26 cellular contexts compared by ENCODE assay signal in the genomic region with DNA sequence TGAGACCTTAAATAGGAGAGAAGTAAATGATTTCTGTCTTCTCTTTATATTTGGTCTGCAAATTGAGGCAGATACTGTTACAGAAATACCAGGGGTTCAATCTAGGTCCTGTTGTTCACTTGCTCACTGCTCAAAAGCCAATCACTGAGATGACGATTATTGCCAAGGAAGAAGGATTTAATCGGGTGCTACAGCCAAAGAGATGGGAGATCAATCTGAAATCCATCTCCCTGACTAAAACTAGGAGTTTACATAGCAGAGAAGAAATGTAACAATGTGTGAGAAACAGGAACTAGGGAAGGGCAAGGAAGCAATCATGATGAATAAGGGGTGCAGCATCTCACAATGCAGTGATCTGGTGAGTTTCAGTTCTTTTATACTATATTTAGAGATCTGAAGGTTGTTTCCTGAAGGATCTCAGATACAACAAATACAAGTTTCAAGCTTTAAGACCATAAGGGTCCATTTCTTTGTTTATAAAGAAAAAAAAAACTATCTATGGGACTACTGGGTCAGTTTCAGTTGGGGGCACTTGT.
"Had no signal": no experiment of that assay in that cellular context is flagged by ENCODE, and none has a peak within 500 bp of the region (broad histone marks: within the 10 kb centered on the region; RNA-seq: fewer than 3 reads in every experiment).

No MANE protein-coding gene starts in this region.

- H3K27ac ChIP-seq: esophagus squamous epithelium, heart right ventricle, parathyroid adenoma, psoas muscle, transverse colon had no signal

- H3K79me2 ChIP-seq: parathyroid adenoma had no signal

- H3K4me2 ChIP-seq: smooth muscle cell had no signal

- H3K9ac ChIP-seq: parathyroid adenoma had no signal

- H3K4me3 ChIP-seq: esophagus squamous epithelium, heart right ventricle, psoas muscle, smooth muscle cell, testis, transverse colon had no signal

- DNase-seq: activated CD4-positive, alpha-beta T cell treated with anti-CD3 and anti-CD28 coated beads for 1 hour; activated CD4-positive, alpha-beta T cell treated with anti-CD3 and anti-CD28 coated beads, Interleukin-2, amount 10 ng/mL, durations not matched to agents 7 days and 5 days; activated CD8-positive, alpha-beta T cell treated with anti-CD3 and anti-CD28 coated beads for 36 hours; activated gamma-delta T cell treated with Interleukin-2 at 50 U/mL for 16 hours; activated naive CD4-positive, alpha-beta T cell treated with anti-CD3 and anti-CD28 coated beads, Interleukin-2, amount 50 U/mL, for 16 hours; activated T-cell treated with anti-CD3 and anti-CD28 coated beads, Interleukin-2, amount 50 U/mL, for 4 hours; effector CD4-positive, alpha-beta T cell; esophagus squamous epithelium; foreskin melanocyte; heart right ventricle; midbrain; naive thymus-derived CD8-positive, alpha-beta T cell; nucleus accumbens; psoas muscle; stimulated activated CD4-positive, alpha-beta T cell treated with anti-CD3 and anti-CD28 coated beads, Interleukin-1b, Interleukin-23, amount 100 ng/mL, for 48 hours; stimulated activated naive CD4-positive, alpha-beta T cell; T1000; testis; transverse colon had no signal

- H3K9me3 Mint-ChIP-seq: central memory CD8-positive, alpha-beta T cell had no signal

- H3K27me3 Mint-ChIP-seq: activated CD4-positive, alpha-beta T cell treated with anti-CD3 and anti-CD28 coated beads, Interleukin-2, amount 10 ng/mL, durations not matched to agents 7 days and 5 days; activated CD8-positive, alpha-beta T cell treated with anti-CD3 and anti-CD28 coated beads for 36 hours; activated T-helper 17 cell treated with anti-CD3 and anti-CD28 coated beads, Interleukin-2, amount 50 U/mL, for 72 hours; central memory CD8-positive, alpha-beta T cell had no signal

- H2AFZ ChIP-seq: parathyroid adenoma had no signal

- H3K36me3 ChIP-seq: esophagus squamous epithelium, heart right ventricle, transverse colon had no signal

- ATAC-seq: activated CD8-positive, alpha-beta T cell treated with anti-CD3 and anti-CD28 coated beads for 36 hours; activated T-cell treated with anti-CD3 and anti-CD28 coated beads, Interleukin-2, amount 50 U/mL, for 4 hours; activated T-helper 17 cell treated with anti-CD3 and anti-CD28 coated beads, Interleukin-2, amount 50 U/mL, for 72 hours; heart right ventricle; naive thymus-derived CD8-positive, alpha-beta T cell; psoas muscle had no signal

- H3K9me3 ChIP-seq: esophagus squamous epithelium, testis, transverse colon had no signal

- H3K27me3 ChIP-seq: esophagus squamous epithelium, testis, transverse colon had no signal

- H3K27ac Mint-ChIP-seq: activated CD4-positive, alpha-beta T cell treated with anti-CD3 and anti-CD28 coated beads, Interleukin-2, amount 10 ng/mL, durations not matched to agents 7 days and 5 days; activated CD8-positive, alpha-beta T cell treated with anti-CD3 and anti-CD28 coated beads for 36 hours; activated T-helper 17 cell treated with anti-CD3 and anti-CD28 coated beads, Interleukin-2, amount 50 U/mL, for 72 hours; dendritic cell treated with granulocyte-macrophage colony-stimulating factor and Interleukin-4, amounts not matched to agents 40 ng/mL and 50 ng/mL, for 4 days; T-helper 1 cell treated with Interleukin-12 subunit alpha and Interleukin-12 subunit beta and Interleukin-4 antibody, amounts not matched to agents 30 μg/mL and 1 μg/mL, for 36 hours had no signal

- H3K4me1 ChIP-seq: esophagus squamous epithelium, heart right ventricle, parathyroid adenoma, psoas muscle, transverse colon had no signal

- H3K4me3 Mint-ChIP-seq: activated CD4-positive, alpha-beta T cell treated with anti-CD3 and anti-CD28 coated beads, Interleukin-2, amount 10 ng/mL, durations not matched to agents 7 days and 5 days; activated CD8-positive, alpha-beta T cell treated with anti-CD3 and anti-CD28 coated beads for 36 hours; activated T-cell treated with anti-CD3 and anti-CD28 coated beads, Interleukin-2, amount 50 U/mL, for 4 hours; activated T-helper 17 cell treated with anti-CD3 and anti-CD28 coated beads, Interleukin-2, amount 50 U/mL, for 72 hours; central memory CD8-positive, alpha-beta T cell; dendritic cell treated with granulocyte-macrophage colony-stimulating factor and Interleukin-4, amounts not matched to agents 40 ng/mL and 50 ng/mL, for 4 days; naive thymus-derived CD8-positive, alpha-beta T cell; neural crest cell; T-helper 1 cell treated with Interleukin-12 subunit alpha and Interleukin-12 subunit beta and Interleukin-4 antibody, amounts not matched to agents 30 μg/mL and 1 μg/mL, for 36 hours had no signal
